17 cellular contexts compared by ENCODE assay signal in the genomic region with DNA sequence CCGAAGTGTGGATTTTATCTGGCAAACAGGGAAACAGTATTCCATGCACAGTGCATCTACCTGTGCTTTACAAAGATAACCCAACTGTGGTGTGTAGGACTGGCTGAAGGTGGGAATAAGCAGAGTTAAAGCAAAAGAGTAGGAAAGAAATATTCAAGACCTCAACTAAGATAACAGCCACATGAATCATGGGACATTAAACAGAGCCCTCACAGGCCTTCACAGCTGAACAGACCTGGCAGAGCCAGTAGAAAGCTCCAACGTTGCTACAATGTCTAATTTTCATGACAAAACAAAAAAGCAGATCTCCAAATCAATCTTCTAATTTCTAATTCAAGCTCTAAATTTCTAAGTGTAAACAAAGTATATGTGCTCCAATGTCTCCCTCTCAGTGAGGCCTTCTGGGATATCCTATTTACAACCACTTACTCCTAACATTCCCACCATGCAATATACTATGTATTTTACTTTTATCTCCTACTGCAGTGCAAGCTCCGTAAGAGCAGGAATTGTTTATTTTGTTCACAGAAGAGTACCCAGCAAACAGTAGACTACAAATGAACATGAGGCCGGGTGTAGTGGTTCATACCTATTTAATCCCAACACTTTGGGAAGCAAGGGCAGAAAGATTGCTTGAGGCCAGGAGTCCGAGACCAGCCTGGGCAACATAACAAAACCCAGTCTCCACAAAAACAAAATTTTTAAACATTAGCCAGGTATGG.
DNase-seq lines count a peak whose midpoint lies in the region; TF ChIP-seq lines count a peak whose summit lies in the region.
"Had no signal": no experiment of that assay in that cellular context is flagged by ENCODE, and none has a peak within 500 bp of the region (broad histone marks: within the 10 kb centered on the region; RNA-seq: fewer than 3 reads in every experiment).

No MANE protein-coding gene starts in this region.

- CTCF ChIA-PET in MCF 10A (lab: Yijun Ruan, JAX) (interaction anchor here (0.5 to 1.1 kb wide), 6 partner anchors 7 to 1010 kb away, joined by 3 to 4 read pairs (median 3); no protein-coding TSS in a partner anchor), mammary epithelial cell (lab: Charles Lee; ENCODE audit: low non-redundant PET) (no interaction called here)

- H3K4me3 ChIP-seq in mammary epithelial cell (replicated peaks in 1 of 3; ENCODE audit: insufficient read depth in 1 of 3, low read depth in 2 of 3, low read length in 3 of 3) (no peak overlapping the region), mesodermal cell (ENCODE audit: extremely low read depth, insufficient read depth, low read length, poor library complexity, severe bottlenecking) (no peak overlapping the region), transverse colon (no peak overlapping the region), foreskin fibroblast (ENCODE audit: low read depth in 1 of 2, low read length in 2 of 2) (no peak overlapping the region)
- H3K4me3 ChIP-seq: heart right ventricle, SJSA1 had no signal

- no peak overlapping the region for H3K4me2 ChIP-seq in mammary epithelial cell (ENCODE audit: insufficient read depth, low read depth, low read length)

- 80% methylated on average over 5 of the region's 5 CpGs for WGBS in mammary epithelial cell (ENCODE audit: low coverage, missing lambda C conversion rate)
- WGBS in mesodermal cell (ENCODE audit: insufficient coverage in 2 of 2), 2 experiments, result 81 to 100% methylated on average over 1 to 3 of the region's 5 CpGs
- WGBS in transverse colon (ENCODE audit: low coverage in 1 of 2), 2 donors, result 52 to 73% methylated on average over 3 to 5 of the region's 5 CpGs

- peaks cover 42% of the 10 kb centered on the region for H3K36me3 Mint-ChIP-seq in MCF 10A (ENCODE audit: insufficient read depth, unreplicated experiment)

- H3K36me3 ChIP-seq in mammary epithelial cell (ENCODE audit: insufficient read depth, low read length) (no peaks in the 10 kb centered on the region), mesodermal cell (ENCODE audit: control insufficient read depth, insufficient read depth, low read length) (peaks cover 23% of the 10 kb centered on the region), transverse colon (no peaks in the 10 kb centered on the region)
- H3K36me3 ChIP-seq: SJSA1 had no signal

- TF ChIP-seq POLR2A in transverse colon (IDR thresholded peaks at IDR 0.05), result no peak

- no peak for TF ChIP-seq EP300 in transverse colon (IDR thresholded peaks at IDR 0.05; ENCODE audit: low read depth)

- no peaks in the 10 kb centered on the region for H4K20me1 ChIP-seq in mammary epithelial cell (ENCODE audit: insufficient read depth, low read length)

- dilution Hi-C loops in mammary epithelial cell (cut with HindIII; ENCODE audit: low sequenced_read_pairs), result no loop called here

- H3K4me3 Mint-ChIP-seq in MCF 10A (ENCODE audit: unreplicated experiment), result no peak overlapping the region

- no peaks in the 10 kb centered on the region for H3K9me3 Mint-ChIP-seq in MCF 10A (ENCODE audit: unreplicated experiment)

- H3K27me3 Mint-ChIP-seq in MCF 10A (ENCODE audit: insufficient read depth, unreplicated experiment), result no peaks in the 10 kb centered on the region

- peaks cover 17% of the 10 kb centered on the region for H3K4me1 Mint-ChIP-seq in MCF 10A (ENCODE audit: insufficient read depth, unreplicated experiment)

- peaks cover 76% of the 10 kb centered on the region for H3K79me2 ChIP-seq in mammary epithelial cell (ENCODE audit: insufficient read depth, low read length)

- DNase-seq in MCF 10A (ENCODE audit: unreplicated experiment) (no peak), mammary epithelial cell (no peak), amniotic epithelial cell (ENCODE audit: low read depth) (peak; percentile 80), transverse colon (no peak), foreskin fibroblast (no peak), medulla oblongata (ENCODE audit: extremely low spot score) (no peak)
- DNase-seq in activated CD4-positive, alpha-beta T cell treated with anti-CD3 and anti-CD28 coated beads for 4 hours, result no peak
- DNase-seq: activated naive CD4-positive, alpha-beta T cell; Calu3; cerebellar nuclear complex; HCEC 1CT; heart right ventricle; Karpas-422; nucleus accumbens; substantia nigra had no signal

- H3K4me1 ChIP-seq in mammary epithelial cell (ENCODE audit: insufficient read depth, low read length) (peaks cover 4% of the 10 kb centered on the region), mesodermal cell (ENCODE audit: control insufficient read depth, insufficient read depth, low read length, poor library complexity, severe bottlenecking) (peaks cover 2% of the 10 kb centered on the region), transverse colon (peaks cover 0 to 16% (median 4%) of the 10 kb centered on the region in 4 donors)
- H3K4me1 ChIP-seq: SJSA1 had no signal

- H3K9me3 ChIP-seq in mammary epithelial cell (replicated peaks; ENCODE audit: insufficient read depth, low read length) (no peaks in the 10 kb centered on the region), mesodermal cell (ENCODE audit: control insufficient read depth, low read length) (no peaks in the 10 kb centered on the region), transverse colon (no peaks in the 10 kb centered on the region)
- H3K9me3 ChIP-seq: heart right ventricle, SJSA1 had no signal

- H2AFZ ChIP-seq in mammary epithelial cell (ENCODE audit: low read depth, low read length), result no peak overlapping the region

- H3K9ac ChIP-seq in mammary epithelial cell (ENCODE audit: insufficient read depth, low read length), result no peak overlapping the region

- TF ChIP-seq CTCF in MCF 10A (IDR thresholded peaks at IDR 0.05; ENCODE audit: unreplicated experiment) (no peak), mammary epithelial cell (conservative IDR thresholded peaks at IDR 0.05 in 1 of 2, IDR thresholded peaks at IDR 0.05 in 1 of 2; ENCODE audit: extremely low read depth in 1 of 2, insufficient read depth in 1 of 2, low read depth in 1 of 2, low read length in 2 of 2) (no peak), transverse colon (IDR thresholded peaks at IDR 0.05) (no peak), foreskin fibroblast (IDR thresholded peaks at IDR 0.05; ENCODE audit: low read depth, low read length) (no peak)

- in situ Hi-C loops in mammary epithelial cell (cut with MboI; ENCODE audit: low sequenced_read_pairs in 2 of 2), result no loop called here
- in situ Hi-C loops in transverse colon (cut with MboI; ENCODE audit: low pct_ligation_motif_present in 1 of 4, low pct_unique_long_range_greater_than_20kb in 1 of 4, low sequenced_read_pairs in 3 of 4), result no loop called here

- H3K27me3 ChIP-seq in mammary epithelial cell (ENCODE audit: insufficient read depth, low read length) (no peaks in the 10 kb centered on the region), transverse colon (no peaks in the 10 kb centered on the region)
- H3K27me3 ChIP-seq: heart right ventricle, SJSA1 had no signal

- no peak overlapping the region for H3K27ac ChIP-seq in mammary epithelial cell (ENCODE audit: insufficient read depth, low read depth, low read length)
- peak overlapping the region; percentile 34 for H3K27ac ChIP-seq in mesodermal cell (ENCODE audit: low read depth, low read length, severe bottlenecking)
- peak overlapping the region in 3 of 4 donors; percentile 22 to 51 (median 38) for H3K27ac ChIP-seq in transverse colon
- H3K27ac ChIP-seq: SJSA1 had no signal

- POLR2A ChIA-PET in MCF 10A (lab: Yijun Ruan, JAX), result interaction anchor here (0.6 to 6.9 kb wide), 2 partner anchors 13 to 63 kb away, joined by 5 to 44 read pairs; no protein-coding TSS in a partner anchor

- peak overlapping the region; percentile 12 for H3K27ac Mint-ChIP-seq in MCF 10A (ENCODE audit: low read depth, unreplicated experiment)

- intact Hi-C loops in MCF 10A (cut with micrococcal nuclease) (no loop called here), mammary epithelial cell (cut with micrococcal nuclease) (no loop called here), transverse colon (cut with DNase I; ENCODE audit: low total_unique reads) (no loop called here)

- BruUV-seq in MCF 10A (replicated peaks; lab: Mats Ljungman, UMichigan) (no TSS peak), mammary epithelial cell (replicated peaks; lab: Mats Ljungman, UMichigan) (no TSS peak)
